1 cellular context compared by ENCODE assay signal in genomic region chr10:30988831-30989458, GRCh38.
TF ChIP-seq lines count a peak whose summit lies in the region.

No MANE protein-coding gene starts in this region.

TF ChIP-seq in K562, 482 proteins besides CTCF, POLR2A, EP300 and RAD21:
- TF ChIP-seq ZNF134 (CRISPR knock-in tag; conservative IDR thresholded peaks at IDR 0.05) (peak; percentile 68; the same call in 1 of the 2 replicates), KAT8 (IDR thresholded peaks at IDR 0.05; ENCODE audit: low read depth) (no peak), MBD1 (CRISPR knock-in tag; IDR thresholded peaks at IDR 0.05) (no peak)
